ENCODE assay signal across 10 cellular contexts in genomic region chr5:112366987-112367386, GRCh38. TPM values are rescaled to one million over a fixed set of nuclear protein-coding genes. Genes with fewer than 3 reads are reported as not detected.
DNase-seq lines count a peak whose midpoint lies in the region; ATAC-seq and TF ChIP-seq lines count a peak whose summit lies in the region.
"Had no signal": no experiment of that assay in that cellular context is flagged by ENCODE, and none has a peak within 500 bp of the region (broad histone marks: within the 10 kb centered on the region; RNA-seq: fewer than 3 reads in every experiment).

No MANE protein-coding gene starts in this region.

- H3K4me1 Mint-ChIP-seq in CD8-positive, alpha-beta T cell (ENCODE audit: low read depth) = no peaks in the 10 kb centered on the region

- intact Hi-C loops in CD8-positive, alpha-beta T cell (cut with DNase I, micrococcal nuclease) = no loop called here

- no peaks in the 10 kb centered on the region for H3K36me3 Mint-ChIP-seq in CD8-positive, alpha-beta T cell

- H2AFZ ChIP-seq in OCI-LY1 (ENCODE audit: low read length) = no peak overlapping the region

- no peak overlapping the region for H3K4me2 ChIP-seq in OCI-LY1 (ENCODE audit: low read length)

- peaks cover 7% of the 10 kb centered on the region for H3K4me1 ChIP-seq in OCI-LY1 (ENCODE audit: insufficient read depth, low read length, severe bottlenecking)
- no peaks in the 10 kb centered on the region for H3K4me1 ChIP-seq in CD8-positive, alpha-beta T cell (ENCODE audit: insufficient read depth, low read length)
- H3K4me1 ChIP-seq: sigmoid colon had no signal

- no peaks in the 10 kb centered on the region for H3K36me3 ChIP-seq in OCI-LY1 (ENCODE audit: insufficient read depth, low read length)
- no peaks in the 10 kb centered on the region for H3K36me3 ChIP-seq in CD8-positive, alpha-beta T cell (ENCODE audit: insufficient read depth, low read length)
- H3K36me3 ChIP-seq: sigmoid colon had no signal

- ATAC-seq in GM19043 (IDR thresholded peaks at IDR 0.05; ENCODE audit: low read depth, unreplicated experiment) (peak; percentile 47), GM19467 (IDR thresholded peaks at IDR 0.05; ENCODE audit: unreplicated experiment) (no peak)
- ATAC-seq in CD8-positive, alpha-beta T cell = no peak

- no peaks in the 10 kb centered on the region for H3K9me3 Mint-ChIP-seq in CD8-positive, alpha-beta T cell

- POLR2A ChIA-PET in CD8-positive, alpha-beta T cell (lab: Charles Lee) = no interaction called here

- H3K79me2 ChIP-seq in OCI-LY1 (ENCODE audit: insufficient read depth, low read length) = no peaks in the 10 kb centered on the region

- DNase-seq in AG08396 (ENCODE audit: low spot score) = peak; percentile 16
- DNase-seq in hepatic stellate cell (ENCODE audit: low spot score) = peak; percentile 6
- no peak for DNase-seq in stimulated activated naive CD4-positive, alpha-beta T cell (lab: John Stamatoyannopoulos, UW)
- no peak for DNase-seq in midbrain (lab: John Stamatoyannopoulos, UW)
- no peak for DNase-seq in CD8-positive, alpha-beta T cell
- DNase-seq: sigmoid colon had no signal

- CTCF ChIA-PET in CD8-positive, alpha-beta T cell (lab: Charles Lee) = no interaction called here

- no peak overlapping the region for H3K4me3 ChIP-seq in OCI-LY1 (ENCODE audit: low read depth, low read length, poor library complexity, severe bottlenecking)
- no peak overlapping the region for H3K4me3 ChIP-seq in CD8-positive, alpha-beta T cell (ENCODE audit: low read depth, low read length)
- H3K4me3 ChIP-seq: sigmoid colon had no signal

- H3K9ac ChIP-seq in OCI-LY1 (ENCODE audit: low read length) = no peak overlapping the region

- H3K4me3 Mint-ChIP-seq in CD8-positive, alpha-beta T cell = no peak overlapping the region

- H3K27ac ChIP-seq in OCI-LY1 (ENCODE audit: low read depth, low read length, poor library complexity, severe bottlenecking) = no peak overlapping the region
- no peak overlapping the region for H3K27ac ChIP-seq in CD8-positive, alpha-beta T cell (ENCODE audit: low read depth, low read length)
- H3K27ac ChIP-seq: sigmoid colon had no signal

- H3K9me2 ChIP-seq in OCI-LY1 (ENCODE audit: low read depth, low read length) = no peaks in the 10 kb centered on the region

- peak; percentile 45; the same call in 1 of the 2 replicates for TF ChIP-seq CTCF in OCI-LY1 (IDR thresholded peaks at IDR 0.05; ENCODE audit: low read length)
- no peak for TF ChIP-seq CTCF in CD8-positive, alpha-beta T cell (IDR thresholded peaks at IDR 0.05)

- H3K27me3 Mint-ChIP-seq in CD8-positive, alpha-beta T cell (ENCODE audit: low read depth) = peaks cover 13% of the 10 kb centered on the region

- H4K20me1 ChIP-seq in OCI-LY1 (ENCODE audit: insufficient read depth, low read length) = no peaks in the 10 kb centered on the region

- H3K9me3 ChIP-seq in OCI-LY1 (ENCODE audit: low read length) = no peaks in the 10 kb centered on the region
- H3K9me3 ChIP-seq in CD8-positive, alpha-beta T cell (ENCODE audit: low read length) = no peaks in the 10 kb centered on the region
- H3K9me3 ChIP-seq: sigmoid colon had no signal

- no peaks in the 10 kb centered on the region for H3K27me3 ChIP-seq in OCI-LY1 (ENCODE audit: insufficient read depth, low read length)
- no peaks in the 10 kb centered on the region for H3K27me3 ChIP-seq in CD8-positive, alpha-beta T cell (ENCODE audit: insufficient read depth, low read length)
- H3K27me3 ChIP-seq: sigmoid colon had no signal

- H3F3A ChIP-seq in OCI-LY1 (ENCODE audit: insufficient read depth, low read length) = no peaks in the 10 kb centered on the region

- H3K27ac Mint-ChIP-seq in CD8-positive, alpha-beta T cell = no peak overlapping the region

RNA-seq across cellular contexts. Expression of gene EPB41L4A, which starts 52.1 kb away (rescaled TPM):
- under 1 TPM; 0.27 to 0.47 TPM for total RNA-seq in CD8-positive, alpha-beta T cell
- total RNA-seq: LHCN-M2 had no signal

Comparison
In these comparisons a context has a peak if more than half of its experiments do, and no peak if none do; other contexts are left out.
1. DNase-seq: peak in AG08396 (single experiment) and hepatic stellate cell (single experiment); none in stimulated activated naive CD4-positive, alpha-beta T cell (0 of 6), midbrain (single experiment) and CD8-positive, alpha-beta T cell (0 of 7).